In the genomic region with DNA sequence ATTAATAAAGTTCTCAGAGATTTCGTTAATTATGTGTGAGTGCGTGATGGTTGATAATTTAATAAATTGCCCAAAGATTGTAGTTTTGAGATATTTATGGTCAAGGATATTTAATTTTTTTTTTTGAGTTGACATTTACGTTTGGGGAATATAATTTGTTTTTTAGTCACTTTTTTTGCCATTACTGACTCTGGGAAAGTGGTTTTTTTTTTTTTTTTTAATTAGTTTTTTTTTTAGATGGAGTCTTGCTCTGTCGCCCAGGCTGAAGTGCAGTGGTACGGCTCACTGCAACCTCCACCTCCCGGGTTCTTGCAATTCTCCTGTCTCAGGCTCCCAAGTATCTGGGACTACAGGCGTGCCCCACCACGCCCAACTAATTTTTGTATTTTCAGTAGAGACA, we compare ENCODE assay signal across 9 cellular contexts. TPM values are rescaled to one million over a fixed set of nuclear protein-coding genes. Genes with fewer than 3 reads are reported as not detected.
DNase-seq lines count a peak whose midpoint lies in the region; ATAC-seq and TF ChIP-seq lines count a peak whose summit lies in the region.
"Had no signal": no experiment of that assay in that cellular context is flagged by ENCODE, and none has a peak within 500 bp of the region (broad histone marks: within the 10 kb centered on the region; RNA-seq: fewer than 3 reads in every experiment).

No MANE protein-coding gene starts in this region.

- POLR2A ChIA-PET in Panc1 (lab: Charles Lee) = no interaction called here

- peaks cover 40% of the 10 kb centered on the region for H3K79me2 ChIP-seq in GM23338 (replicated peaks; ENCODE audit: insufficient read depth)

- H3K4me3 Mint-ChIP-seq in GM23338 = peak overlapping the region; percentile 99

- peaks cover 7% of the 10 kb centered on the region for H3K4me1 Mint-ChIP-seq in GM23338

- intact Hi-C loops in Panc1 (cut with micrococcal nuclease; ENCODE audit: unreplicated experiment) (no loop called here), ovary (cut with DNase I) (no loop called here)

- H3K36me3 ChIP-seq in GM23338 (ENCODE audit: insufficient read depth) (peaks cover 36% of the 10 kb centered on the region), Panc1 (ENCODE audit: control insufficient read depth, insufficient read depth, low read length) (peaks cover 18% of the 10 kb centered on the region), endocrine pancreas (ENCODE audit: control insufficient read depth, insufficient read depth, low read length) (no peaks in the 10 kb centered on the region), ovary (no peaks in the 10 kb centered on the region)

- H3K9me3 ChIP-seq in Panc1 (ENCODE audit: control insufficient read depth, insufficient read depth, low read depth, low read length) = no peaks in the 10 kb centered on the region
- no peaks in the 10 kb centered on the region for H3K9me3 ChIP-seq in endocrine pancreas (ENCODE audit: control insufficient read depth, low read length)
- H3K9me3 ChIP-seq in ovary = no peaks in the 10 kb centered on the region
- H3K9me3 ChIP-seq: tibial artery had no signal

- H3K4me1 ChIP-seq in GM23338 (ENCODE audit: insufficient read depth) (no peaks in the 10 kb centered on the region), Panc1 (ENCODE audit: control insufficient read depth, insufficient read depth, low read length) (peaks cover 12% of the 10 kb centered on the region; the same call in 1 of the 2 replicates), endocrine pancreas (ENCODE audit: control insufficient read depth, insufficient read depth, low read length) (peaks cover 15% of the 10 kb centered on the region), ovary (ENCODE audit: insufficient read depth) (peaks cover 1% of the 10 kb centered on the region)

- H2AFZ ChIP-seq in GM23338 = no peak overlapping the region

- no peak for TF ChIP-seq EP300 in ovary (IDR thresholded peaks at IDR 0.05)

- H3K27me3 ChIP-seq in GM23338 (ENCODE audit: insufficient read depth) = no peaks in the 10 kb centered on the region
- H3K27me3 ChIP-seq in Panc1 (ENCODE audit: control insufficient read depth, insufficient read depth, low read length) = no peaks in the 10 kb centered on the region
- H3K27me3 ChIP-seq in endocrine pancreas (ENCODE audit: control insufficient read depth, insufficient read depth, low read length) = no peaks in the 10 kb centered on the region
- H3K27me3 ChIP-seq in ovary = no peaks in the 10 kb centered on the region
- H3K27me3 ChIP-seq: tibial artery had no signal

- H3K27ac ChIP-seq in GM23338 (ENCODE audit: low read depth) (no peak overlapping the region), Panc1 (ENCODE audit: low read length) (no peak overlapping the region), ovary (no peak overlapping the region)

- H3K4me2 ChIP-seq in GM23338 = peak overlapping the region; percentile 76

- no peak for TF ChIP-seq CTCF in GM23338 (conservative IDR thresholded peaks at IDR 0.05; ENCODE audit: low read depth in 2 of 2)
- no peak for TF ChIP-seq CTCF in Panc1 (IDR thresholded peaks at IDR 0.05)
- TF ChIP-seq CTCF in ovary (IDR thresholded peaks at IDR 0.05) = no peak

- 83 to 88% (median 86%) methylated on average over 8 of the region's 8 CpGs for WGBS in ovary, 3 donors

- no peaks in the 10 kb centered on the region for H3K9me2 ChIP-seq in GM23338 (ENCODE audit: insufficient read depth)

- no peak for TF ChIP-seq POLR2A in ovary (IDR thresholded peaks at IDR 0.05)

- in situ Hi-C loops in Panc1 (cut with HindIII; ENCODE audit: low pct_unique_long_range_greater_than_20kb, low sequenced_read_pairs) = no loop called here

- peaks cover 29% of the 10 kb centered on the region for H3K36me3 Mint-ChIP-seq in GM23338 (ENCODE audit: low read depth)

- peaks cover 8% of the 10 kb centered on the region for H3K27me3 Mint-ChIP-seq in GM23338 (ENCODE audit: insufficient read depth, low read depth, poor library complexity)

- H4K20me1 ChIP-seq in GM23338 (replicated peaks; ENCODE audit: insufficient read depth) = peaks cover 14% of the 10 kb centered on the region

- H3K27ac Mint-ChIP-seq in GM23338 = no peak overlapping the region

- H3K9me3 Mint-ChIP-seq in GM23338 = no peaks in the 10 kb centered on the region

- BruUV-seq in Panc1 (replicated peaks; lab: Mats Ljungman, UMichigan) = no TSS peak

- H3K9ac ChIP-seq in endocrine pancreas (ENCODE audit: control insufficient read depth, insufficient read depth, low read length) = no peak overlapping the region

- H3K4me3 ChIP-seq in GM23338 (peak overlapping the region; percentile 95), Panc1 (ENCODE audit: low read depth in 2 of 2, low read length in 2 of 2) (peak overlapping the region; percentile 91 to 92), endocrine pancreas (ENCODE audit: control insufficient read depth, insufficient read depth, low read length) (peak overlapping the region; percentile 87), ovary (peak overlapping the region; percentile 59)

- no peak for DNase-seq in GM23338 (ENCODE audit: low spot score)
- DNase-seq in Panc1 (ENCODE audit: low read depth, low spot score) = no peak
- no peak for DNase-seq in ovary
- no peak for DNase-seq in AG08396 (ENCODE audit: low spot score)
- DNase-seq in NCI-H2196 treated with DMSO at 0.1 percent for 48 hours (lab: John Stamatoyannopoulos, UW; ENCODE audit: unreplicated experiment) = no peak
- DNase-seq: NCI-H226, tibial artery had no signal

- H3F3A ChIP-seq in GM23338 (replicated peaks; ENCODE audit: low read depth) = no peaks in the 10 kb centered on the region

- CTCF ChIA-PET in Panc1 (lab: Charles Lee) = no interaction called here

- ATAC-seq in GM23338 (no peak), Panc1 (no peak), HG03139 (IDR thresholded peaks at IDR 0.05; ENCODE audit: unreplicated experiment) (no peak)

TF ChIP-seq in GM23338, 12 proteins besides CTCF, POLR2A, EP300 and RAD21 (continues in another document):
- TF ChIP-seq, protein P1, sequence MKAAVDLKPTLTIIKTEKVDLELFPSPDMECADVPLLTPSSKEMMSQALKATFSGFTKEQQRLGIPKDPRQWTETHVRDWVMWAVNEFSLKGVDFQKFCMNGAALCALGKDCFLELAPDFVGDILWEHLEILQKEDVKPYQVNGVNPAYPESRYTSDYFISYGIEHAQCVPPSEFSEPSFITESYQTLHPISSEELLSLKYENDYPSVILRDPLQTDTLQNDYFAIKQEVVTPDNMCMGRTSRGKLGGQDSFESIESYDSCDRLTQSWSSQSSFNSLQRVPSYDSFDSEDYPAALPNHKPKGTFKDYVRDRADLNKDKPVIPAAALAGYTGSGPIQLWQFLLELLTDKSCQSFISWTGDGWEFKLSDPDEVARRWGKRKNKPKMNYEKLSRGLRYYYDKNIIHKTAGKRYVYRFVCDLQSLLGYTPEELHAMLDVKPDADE (IDR thresholded peaks at IDR 0.05) = no peak
- no peak for TF ChIP-seq JUNB (IDR thresholded peaks at IDR 0.05; ENCODE audit: unreplicated experiment)
- TF ChIP-seq STAT1 (IDR thresholded peaks at IDR 0.05; ENCODE audit: unreplicated experiment) = no peak
- TF ChIP-seq ZNF331 (CRISPR knock-in tag; IDR thresholded peaks at IDR 0.05; ENCODE audit: low read depth) = no peak
- TF ChIP-seq POLR2AphosphoS5 (IDR thresholded peaks at IDR 0.05; ENCODE audit: low read depth) = no peak
- TF ChIP-seq EZH2phosphoT487 (IDR thresholded peaks at IDR 0.05; ENCODE audit: unreplicated experiment) = no peak

RNA-seq across cellular contexts. Expression of gene BDP1, which starts 1.7 kb away (rescaled TPM):
- total RNA-seq in GM23338 (2014; rRNA removed; shearing (Covaris generic)) = 39.1 and 41.8 TPM in 2 replicates
- polyA plus RNA-seq in GM23338 (2016; fragmentation: Nextera tagmentation; extraction: Ambion mirVana) (44.5 and 54.4 TPM in 2 replicates), ovary (10 to 100 TPM in 1 of 2 donors, 1 to 10 TPM in 1; 8.6 to 12.9 TPM)
- total RNA-seq in Panc1 (2021; ENCODE audit: unreplicated experiment) (30.7 TPM), ovary (10 to 100 TPM; 22.1 to 41.6 (median 25.1) TPM)
- polyA plus RNA-seq in Panc1 (2012; ENCODE audit: insufficient read length) = 6.7 TPM
